ENCODE assay signal across 13 cellular contexts in genomic region chr6:150528648-150529285, GRCh38.
DNase-seq lines count a peak whose midpoint lies in the region; FAIRE-seq and TF ChIP-seq lines count a peak whose summit lies in the region.
"Had no signal": no experiment of that assay in that cellular context is flagged by ENCODE, and none has a peak within 500 bp of the region (broad histone marks: within the 10 kb centered on the region; RNA-seq: fewer than 3 reads in every experiment).

No MANE protein-coding gene starts in this region.

- no peaks in the 10 kb centered on the region for H3K79me2 ChIP-seq in mesendoderm (ENCODE audit: control insufficient read depth, insufficient read depth, low read length)

- no peak overlapping the region for H3K27ac ChIP-seq in A673 (ENCODE audit: low read depth, low read length, poor library complexity, severe bottlenecking)
- H3K27ac ChIP-seq in mesendoderm (ENCODE audit: low read depth, low read length): no peak overlapping the region
- H3K27ac ChIP-seq: BLaER1 treated with 17β-estradiol and CSF1 and Interleukin-3, amounts not matched to agents 10 nM and 100 nM; KMS-11 had no signal

- H3K4me2 ChIP-seq in mesendoderm (ENCODE audit: low read length): no peak overlapping the region
- H3K4me2 ChIP-seq: KMS-11 had no signal

- BruUV-seq in A673 (replicated peaks; lab: Mats Ljungman, UMichigan): no TSS peak

- H3K9me3 Mint-ChIP-seq in IgD-negative memory B cell: peaks cover 0 to 2% (median 0%) of the 10 kb centered on the region in 3 donors
- no peaks in the 10 kb centered on the region for H3K9me3 Mint-ChIP-seq in activated CD4-positive, alpha-beta memory T cell treated with anti-CD3 and anti-CD28 coated beads, Interleukin-2, amount 10 ng/mL, durations not matched to agents 7 days and 5 days
- H3K9me3 Mint-ChIP-seq: activated naive CD8-positive, alpha-beta T cell treated with anti-CD3 and anti-CD28 coated beads, Interleukin-2, amount 10 ng/mL, durations not matched to agents 7 days and 5 days had no signal

- no peak overlapping the region for H2BK15ac ChIP-seq in mesendoderm (replicated peaks; ENCODE audit: low read depth)

- no peak overlapping the region for H3K27ac Mint-ChIP-seq in IgD-negative memory B cell
- no peak overlapping the region for H3K27ac Mint-ChIP-seq in activated CD4-positive, alpha-beta memory T cell treated with anti-CD3 and anti-CD28 coated beads, Interleukin-2, amount 10 ng/mL, durations not matched to agents 7 days and 5 days
- H3K27ac Mint-ChIP-seq: activated naive CD8-positive, alpha-beta T cell treated with anti-CD3 and anti-CD28 coated beads, Interleukin-2, amount 10 ng/mL, durations not matched to agents 7 days and 5 days had no signal

- H4K5ac ChIP-seq in mesendoderm (ENCODE audit: low read length): no peak overlapping the region

- H3K36me3 Mint-ChIP-seq in IgD-negative memory B cell: peaks cover 2% of the 10 kb centered on the region
- H3K36me3 Mint-ChIP-seq in activated CD4-positive, alpha-beta memory T cell treated with anti-CD3 and anti-CD28 coated beads, Interleukin-2, amount 10 ng/mL, durations not matched to agents 7 days and 5 days (ENCODE audit: low read depth): no peaks in the 10 kb centered on the region
- H3K36me3 Mint-ChIP-seq: activated naive CD8-positive, alpha-beta T cell treated with anti-CD3 and anti-CD28 coated beads, Interleukin-2, amount 10 ng/mL, durations not matched to agents 7 days and 5 days had no signal

- no peak overlapping the region for H3K4ac ChIP-seq in mesendoderm (ENCODE audit: low read depth, low read length)

- H3K56ac ChIP-seq in mesendoderm (ENCODE audit: low read length): no peak overlapping the region

- no peak overlapping the region for H2BK5ac ChIP-seq in mesendoderm (ENCODE audit: low read length)

- no peaks in the 10 kb centered on the region for H3K27me3 Mint-ChIP-seq in IgD-negative memory B cell
- peaks cover 5% of the 10 kb centered on the region for H3K27me3 Mint-ChIP-seq in activated CD4-positive, alpha-beta memory T cell treated with anti-CD3 and anti-CD28 coated beads, Interleukin-2, amount 10 ng/mL, durations not matched to agents 7 days and 5 days

- H3K4me1 ChIP-seq in A673 (ENCODE audit: insufficient read depth, low read length, poor library complexity, severe bottlenecking) (no peaks in the 10 kb centered on the region), mesendoderm (ENCODE audit: control insufficient read depth, low read depth, low read length) (no peaks in the 10 kb centered on the region)

- peak overlapping the region in 3 of 4 donors; percentile 29 to 87 (median 47) for H3K4me3 Mint-ChIP-seq in IgD-negative memory B cell
- H3K4me3 Mint-ChIP-seq in activated CD4-positive, alpha-beta memory T cell treated with anti-CD3 and anti-CD28 coated beads, Interleukin-2, amount 10 ng/mL, durations not matched to agents 7 days and 5 days: no peak overlapping the region
- H3K4me3 Mint-ChIP-seq: activated naive CD8-positive, alpha-beta T cell treated with anti-CD3 and anti-CD28 coated beads, Interleukin-2, amount 10 ng/mL, durations not matched to agents 7 days and 5 days had no signal

- H3K36me3 ChIP-seq in A673 (ENCODE audit: insufficient read depth, low read length, poor library complexity, severe bottlenecking) (no peaks in the 10 kb centered on the region), mesendoderm (ENCODE audit: control insufficient read depth, insufficient read depth, low read length) (no peaks in the 10 kb centered on the region)
- H3K36me3 ChIP-seq: BLaER1 treated with 17β-estradiol and CSF1 and Interleukin-3, amounts not matched to agents 10 nM and 100 nM had no signal

- POLR2A ChIA-PET in A673 (lab: Charles Lee; ENCODE audit: low non-redundant PET): no interaction called here
- POLR2A ChIA-PET in activated CD4-positive, alpha-beta memory T cell treated with anti-CD3 and anti-CD28 coated beads, Interleukin-2, amount 10 ng/mL, durations not matched to agents 7 days and 5 days (lab: Charles Lee): no interaction called here

- no peaks in the 10 kb centered on the region for H3K79me1 ChIP-seq in mesendoderm (ENCODE audit: low read length)

- H3K27me3 ChIP-seq in A673 (replicated peaks; ENCODE audit: insufficient read depth, low read depth, low read length, poor library complexity) (no peaks in the 10 kb centered on the region), mesendoderm (ENCODE audit: insufficient read depth, low read length, poor library complexity) (no peaks in the 10 kb centered on the region)
- H3K27me3 ChIP-seq: BLaER1 treated with 17β-estradiol and CSF1 and Interleukin-3, amounts not matched to agents 10 nM and 100 nM had no signal

- no peak overlapping the region for H3K23ac ChIP-seq in mesendoderm (ENCODE audit: low read length)

- no peaks in the 10 kb centered on the region for H3K9me3 ChIP-seq in A673 (ENCODE audit: low read depth, low read length, poor library complexity, severe bottlenecking)
- H3K9me3 ChIP-seq: BLaER1 treated with 17β-estradiol and CSF1 and Interleukin-3, amounts not matched to agents 10 nM and 100 nM had no signal

- no peak for TF ChIP-seq CTCF in A673 (conservative IDR thresholded peaks at IDR 0.05; ENCODE audit: low read depth, low read length)

- CTCF ChIA-PET in A673 (lab: Charles Lee): no interaction called here
- CTCF ChIA-PET in activated CD4-positive, alpha-beta memory T cell treated with anti-CD3 and anti-CD28 coated beads, Interleukin-2, amount 10 ng/mL, durations not matched to agents 7 days and 5 days (lab: Charles Lee): interaction anchor here (1.1 kb wide), 1 partner anchor 20 kb away, joined by 3 read pairs; no protein-coding TSS in a partner anchor

- H3K4me3 ChIP-seq in A673 (ENCODE audit: low read depth, low read length, poor library complexity, severe bottlenecking) (no peak overlapping the region), mesendoderm (ENCODE audit: low read length) (no peak overlapping the region)
- H3K4me3 ChIP-seq: BLaER1 treated with 17β-estradiol and CSF1 and Interleukin-3, amounts not matched to agents 10 nM and 100 nM had no signal

- peak; percentile 43 for DNase-seq in A673 (ENCODE audit: low spot score)
- DNase-seq in mesendoderm: peak; percentile 93
- no peak for DNase-seq in stimulated activated naive CD4-positive, alpha-beta T cell treated with Interleukin-2 at 50 U/mL for 16 hours (lab: John Stamatoyannopoulos, UW)
- DNase-seq in NCI-H2196 (lab: John Stamatoyannopoulos, UW; ENCODE audit: unreplicated experiment): no peak
- no peak for DNase-seq in effector CD4-positive, alpha-beta T cell
- no peak for DNase-seq in activated CD4-positive, alpha-beta memory T cell treated with anti-CD3 and anti-CD28 coated beads, Interleukin-2, amount 10 ng/mL, durations not matched to agents 7 days and 5 days
- DNase-seq: activated naive CD8-positive, alpha-beta T cell treated with anti-CD3 and anti-CD28 coated beads, Interleukin-2, amount 10 ng/mL, durations not matched to agents 7 days and 5 days; SW 1271 had no signal

- H2BK120ac ChIP-seq in mesendoderm (ENCODE audit: low read depth, low read length): no peak overlapping the region

- H3K4me1 Mint-ChIP-seq in IgD-negative memory B cell: peaks cover 7 to 8% (median 8%) of the 10 kb centered on the region in 3 donors
- no peaks in the 10 kb centered on the region for H3K4me1 Mint-ChIP-seq in activated CD4-positive, alpha-beta memory T cell treated with anti-CD3 and anti-CD28 coated beads, Interleukin-2, amount 10 ng/mL, durations not matched to agents 7 days and 5 days
- H3K4me1 Mint-ChIP-seq: activated naive CD8-positive, alpha-beta T cell treated with anti-CD3 and anti-CD28 coated beads, Interleukin-2, amount 10 ng/mL, durations not matched to agents 7 days and 5 days had no signal

- FAIRE-seq in endometrium (lab: Jason Lieb, UNC): peak; percentile 96
- FAIRE-seq: islet of Langerhans had no signal

- no peak overlapping the region for H3K18ac ChIP-seq in mesendoderm (ENCODE audit: low read length)

- intact Hi-C loops in A673 (cut with micrococcal nuclease; ENCODE audit: unreplicated experiment): no loop called here

- no peak overlapping the region for H2AK5ac ChIP-seq in mesendoderm (ENCODE audit: low read length)

- no peak overlapping the region for H3K9ac ChIP-seq in mesendoderm (ENCODE audit: low read length)
- H3K9ac ChIP-seq: BLaER1 treated with 17β-estradiol and CSF1 and Interleukin-3, amounts not matched to agents 10 nM and 100 nM; KMS-11 had no signal

- WGBS in mesendoderm (ENCODE audit: extremely low coverage, insufficient coverage, low lambda C conversion rate): no CpG with 5 or more reads among the region's 11 CpGs

- H4K8ac ChIP-seq in mesendoderm (ENCODE audit: low read depth, low read length): no peak overlapping the region

Comparison
In these comparisons a context has a peak if more than half of its experiments do, and no peak if none do; other contexts are left out.
1. DNase-seq: peak in A673 (single experiment) and mesendoderm (single experiment); none in stimulated activated naive CD4-positive, alpha-beta T cell treated with Interleukin-2 at 50 U/mL for 16 hours (single experiment), NCI-H2196 (single experiment), effector CD4-positive, alpha-beta T cell (single experiment) and activated CD4-positive, alpha-beta memory T cell treated with anti-CD3 and anti-CD28 coated beads, Interleukin-2, amount 10 ng/mL, durations not matched to agents 7 days and 5 days (single experiment).